ENCODE assay signal across 9 cellular contexts in the genomic region with DNA sequence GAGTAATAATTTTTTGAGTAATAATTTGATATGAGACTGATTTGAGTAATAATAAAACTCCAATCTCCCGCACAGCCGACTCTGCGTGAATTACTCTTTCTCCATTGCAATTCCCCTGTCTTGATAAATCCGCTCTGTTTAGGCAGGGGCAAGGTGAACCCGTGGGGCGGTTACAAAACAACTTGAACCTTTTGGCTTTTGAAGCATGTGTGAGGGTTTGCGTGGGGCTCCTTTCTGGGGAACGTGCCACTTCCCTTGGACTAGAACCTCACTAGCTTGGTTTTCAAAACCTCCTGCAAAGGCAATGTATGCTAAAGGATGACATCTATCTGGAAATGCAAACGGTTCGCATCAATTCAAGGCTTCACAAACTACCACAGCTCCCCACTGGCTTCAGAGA. TPM values are rescaled to one million over a fixed set of nuclear protein-coding genes. Genes with fewer than 3 reads are reported as not detected.
DNase-seq lines count a peak whose midpoint lies in the region; ATAC-seq and TF ChIP-seq lines count a peak whose summit lies in the region.
"Had no signal": no experiment of that assay in that cellular context is flagged by ENCODE, and none has a peak within 500 bp of the region (broad histone marks: within the 10 kb centered on the region; RNA-seq: fewer than 3 reads in every experiment).

No MANE protein-coding gene starts in this region.

- peaks cover 27% of the 10 kb centered on the region for H3K4me1 ChIP-seq in ACC112 (ENCODE audit: control insufficient read depth, insufficient read depth, low read length, unreplicated experiment)

- H3K79me2 ChIP-seq in ACC112 (ENCODE audit: control insufficient read depth, insufficient read depth, low read length, unreplicated experiment), result no peaks in the 10 kb centered on the region

- peak overlapping the region; percentile 88 for H3K4me3 ChIP-seq in ACC112 (ENCODE audit: low read depth, low read length)

- H3K36me3 ChIP-seq in ACC112 (ENCODE audit: insufficient read depth, low read length) (no peaks in the 10 kb centered on the region), KOPT-K1 (ENCODE audit: insufficient read depth, low read length) (no peaks in the 10 kb centered on the region)

- H3K9me3 ChIP-seq in KOPT-K1 (ENCODE audit: insufficient read depth, low read length, poor library complexity, severe bottlenecking), result peaks cover 3% of the 10 kb centered on the region

- H3K4me1 Mint-ChIP-seq in chondrocyte (ENCODE audit: low read depth) (peaks cover 46% of the 10 kb centered on the region), naive B cell (peaks cover 11 to 16% (median 16%) of the 10 kb centered on the region in 3 donors)

- no peaks in the 10 kb centered on the region for H3K27me3 ChIP-seq in ACC112 (ENCODE audit: insufficient read depth, low read length)

- H3K9me3 Mint-ChIP-seq in chondrocyte (ENCODE audit: low read depth) (peaks cover 3% of the 10 kb centered on the region), naive B cell (no peaks in the 10 kb centered on the region)

- H3K36me3 Mint-ChIP-seq in chondrocyte (ENCODE audit: low read depth) (peaks cover 1% of the 10 kb centered on the region), naive B cell (no peaks in the 10 kb centered on the region)

- peak overlapping the region; percentile 96 for H2AFZ ChIP-seq in ACC112 (ENCODE audit: low read length, unreplicated experiment)

- TF ChIP-seq CTCF in chondrocyte (IDR thresholded peaks at IDR 0.05), result no peak

- peak overlapping the region; percentile 99 for H3K27ac Mint-ChIP-seq in chondrocyte (ENCODE audit: unreplicated experiment)
- peak overlapping the region in 2 of 6 donors; percentile 36 to 89 for H3K27ac Mint-ChIP-seq in naive B cell

- H3K27me3 Mint-ChIP-seq in chondrocyte (ENCODE audit: low read depth), result no peaks in the 10 kb centered on the region
- H3K27me3 Mint-ChIP-seq in naive B cell, result no peaks in the 10 kb centered on the region

- no peak for DNase-seq in chondrocyte (ENCODE audit: low spot score)
- DNase-seq in naive B cell, result no peak
- no peak for DNase-seq in C1 segment of cervical spinal cord (lab: John Stamatoyannopoulos, UW)
- DNase-seq in NCI-H128 (lab: John Stamatoyannopoulos, UW; ENCODE audit: unreplicated experiment), result no peak
- DNase-seq in NCI-H446 (lab: John Stamatoyannopoulos, UW), result no peak
- no peak for DNase-seq in NCI-H2107 treated with DMSO at 0.1 percent for 48 hours (lab: John Stamatoyannopoulos, UW; ENCODE audit: unreplicated experiment)

- H3K27ac ChIP-seq in ACC112 (ENCODE audit: low read depth, low read length) (peak overlapping the region; percentile 90), KOPT-K1 (ENCODE audit: low read depth, low read length, poor library complexity, severe bottlenecking) (peak overlapping the region; percentile 90)

- ATAC-seq in naive B cell (ENCODE audit: low read depth in 2 of 2), result no peak

- peak overlapping the region; percentile 93 for H3K4me3 Mint-ChIP-seq in chondrocyte (ENCODE audit: unreplicated experiment)
- peak overlapping the region in 5 of 8 donors; percentile 68 to 98 (median 86) for H3K4me3 Mint-ChIP-seq in naive B cell

RNA-seq across cellular contexts. Expression of gene CRPPA, which starts 1.5 kb away (rescaled TPM):
- total RNA-seq in chondrocyte, result 4.9 to 5.8 TPM (median 5.2 TPM) in 3 replicates
- polyA plus RNA-seq in naive B cell (ENCODE audit: low read depth in 6 of 6), result under 1 TPM in 5 of 6 donors, not detected in 1; 0.23 to 0.71 (median 0.39) TPM

RNA-seq across cellular contexts. Expression of gene SOSTDC1, which starts 45.7 kb away (rescaled TPM):
- not detected in 3 replicates for total RNA-seq in chondrocyte
- not detected for polyA plus RNA-seq in naive B cell (ENCODE audit: low read depth in 6 of 6)
- total RNA-seq: G401 had no signal
